26 cellular contexts compared by ENCODE assay signal in the genomic region with DNA sequence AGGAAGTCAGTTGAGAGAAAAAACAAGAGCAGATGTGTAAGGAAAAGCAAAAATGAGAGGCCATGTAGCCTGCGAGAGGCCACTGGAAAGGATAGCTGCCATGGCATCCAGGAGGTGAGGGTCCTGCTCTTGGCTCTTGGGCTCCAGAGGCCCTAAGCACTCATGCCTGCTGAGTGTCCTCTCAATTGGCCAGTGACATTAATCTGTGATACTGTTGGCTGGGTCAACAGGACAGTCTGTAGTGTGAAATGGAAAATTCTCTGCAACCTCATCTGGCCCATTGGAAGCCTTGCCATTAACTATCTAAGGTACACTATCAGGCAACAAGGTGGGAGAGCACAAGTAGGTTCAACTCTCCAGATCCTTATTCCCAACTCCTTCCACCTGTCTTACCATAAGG.
"Had no signal": no experiment of that assay in that cellular context is flagged by ENCODE, and none has a peak within 500 bp of the region (broad histone marks: within the 10 kb centered on the region; RNA-seq: fewer than 3 reads in every experiment).

No MANE protein-coding gene starts in this region.

- DNase-seq: stimulated activated CD4-positive, alpha-beta T cell treated with anti-CD3 and anti-CD28 coated beads, Interleukin-2, amount 100 ng/mL, for 48 hours; stimulated activated CD4-positive, alpha-beta T cell treated with anti-CD3 and anti-CD28 coated beads, Interleukin-4, amount 100 ng/mL, for 1 hour; stimulated activated CD4-positive, alpha-beta T cell treated with anti-CD3 and anti-CD28 coated beads, Interleukin-4, amount 100 ng/mL, for 24 hours; stimulated activated CD4-positive, alpha-beta T cell treated with anti-CD3 and anti-CD28 coated beads, Interleukin-4, amount 100 ng/mL, for 4 hours; stimulated activated CD8-positive, alpha-beta memory T cell treated with anti-CD3 and anti-CD28 coated beads, Interleukin-4, amount 100 ng/mL, for 48 hours; stimulated activated naive B cell treated with anti-CD40 and anti-IgM and Interleukin-4, amounts not matched to agents 10 μg/mL and 1 μg/mL and 100 μg/mL, for 72 hours; stimulated activated naive CD4-positive, alpha-beta T cell; stimulated activated naive CD4-positive, alpha-beta T cell treated with Interleukin-2 at 50 U/mL for 16 hours; stimulated activated naive CD8-positive, alpha-beta T cell treated with anti-CD3 and anti-CD28 coated beads, Interleukin-15, amount 100 ng/mL, for 72 hours; stimulated activated naive CD8-positive, alpha-beta T cell treated with anti-CD3 and anti-CD28 coated beads, Interleukin-15, Interleukin-2, amounts not matched to agents 100 U/mL and 50 U/mL, for 24 hours; stomach; substantia nigra; testis; thyroid gland; tibial artery; transverse colon; trophoblast cell; upper lobe of left lung; upper lobe of right lung; uterus had no signal

- H3K27ac ChIP-seq: stomach, suprapubic skin, testis, thoracic aorta, thyroid gland, tibial artery, tibial nerve, transverse colon, upper lobe of left lung, upper lobe of right lung, uterus, vagina had no signal

- ATAC-seq: stimulated activated effector memory CD8-positive, alpha-beta T cell treated with anti-CD3 and anti-CD28 coated beads, Interleukin-12 subunit alpha, Interleukin-12 subunit beta, amount 100 ng/mL, for 72 hours; stimulated activated memory B cell treated with anti-CD40 and anti-IgM and Interleukin-4, amounts not matched to agents 10 μg/mL and 1 μg/mL and 100 μg/mL, for 72 hours; stimulated activated naive B cell treated with anti-CD40 and anti-IgM and Interleukin-4, amounts not matched to agents 10 μg/mL and 1 μg/mL and 100 μg/mL, for 72 hours; stimulated activated naive CD8-positive, alpha-beta T cell treated with anti-CD3 and anti-CD28 coated beads, Interleukin-15, amount 100 ng/mL, for 72 hours; stimulated activated naive CD8-positive, alpha-beta T cell treated with anti-CD3 and anti-CD28 coated beads, Interleukin-15, Interleukin-2, amounts not matched to agents 100 U/mL and 50 U/mL, for 24 hours; upper lobe of right lung had no signal

- H3K9me3 ChIP-seq: stomach, suprapubic skin, testis, thoracic aorta, thyroid gland, tibial artery, tibial nerve, transverse colon, upper lobe of left lung, upper lobe of right lung, uterus, vagina had no signal

- H3K4me3 ChIP-seq: stomach, suprapubic skin, testis, thoracic aorta, thyroid gland, tibial artery, tibial nerve, transverse colon, upper lobe of left lung, upper lobe of right lung, uterus, vagina had no signal

- H3K36me3 ChIP-seq: stomach, suprapubic skin, thoracic aorta, thyroid gland, tibial artery, tibial nerve, transverse colon, upper lobe of left lung, upper lobe of right lung, uterus, vagina had no signal

- H3K27me3 ChIP-seq: stomach, suprapubic skin, testis, thyroid gland, tibial artery, tibial nerve, transverse colon, upper lobe of left lung, upper lobe of right lung, uterus, vagina had no signal

- H3K4me1 ChIP-seq: stomach, suprapubic skin, testis, tibial artery, tibial nerve, transverse colon, upper lobe of left lung, upper lobe of right lung, uterus, vagina had no signal
